Comparison of ENCODE assay signal across 8 cellular contexts in the genomic region with DNA sequence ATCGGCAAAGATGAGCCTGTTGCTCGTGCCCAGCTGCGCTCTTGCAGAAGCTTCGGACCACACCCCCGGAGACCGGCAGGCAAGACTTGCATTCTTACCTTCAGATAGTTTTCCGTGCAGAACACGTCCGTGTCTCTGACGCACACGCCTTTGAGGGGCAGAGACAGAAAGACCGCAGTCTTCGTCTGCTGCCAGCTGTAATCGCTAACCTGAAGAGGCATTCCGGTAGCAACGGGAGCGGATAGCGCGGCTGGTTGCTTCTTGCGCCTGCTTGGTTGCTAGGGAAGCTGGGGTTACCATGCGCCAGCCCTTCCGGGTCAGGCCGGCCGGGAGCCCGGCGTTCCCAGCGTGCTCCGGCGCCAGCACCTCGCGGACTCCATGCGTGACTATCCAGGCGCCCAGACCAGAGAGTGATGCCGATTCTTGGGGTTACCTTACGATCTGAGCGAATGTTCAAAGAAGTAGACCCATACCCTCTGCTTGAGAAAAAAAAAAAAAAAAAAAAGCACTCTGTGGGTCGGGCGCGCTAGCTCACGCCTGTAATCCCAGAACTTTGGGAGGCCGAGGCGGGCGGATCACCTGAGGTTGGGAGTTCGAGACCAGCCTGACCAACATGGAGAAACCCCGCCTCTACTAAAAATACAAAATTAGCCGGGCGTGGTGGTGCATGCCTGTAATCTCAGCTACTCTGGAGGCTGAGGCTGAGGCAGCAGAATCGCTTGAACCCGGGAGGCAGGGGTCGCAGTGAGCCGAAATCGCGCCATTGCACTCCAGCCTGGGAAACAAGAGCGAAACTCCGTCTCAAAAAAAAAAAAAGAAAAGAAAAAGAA. TPM values are rescaled to one million over a fixed set of nuclear protein-coding genes. Genes with fewer than 3 reads are reported as not detected.
DNase-seq lines count a peak whose midpoint lies in the region; ATAC-seq, FAIRE-seq and TF ChIP-seq lines count a peak whose summit lies in the region.
"Not testable (repeated sequence)": the region's sequence is repeated elsewhere in the genome, so short reads cannot be mapped to it uniquely, and the experiment has no call there.

No MANE protein-coding gene starts in this region.

- not testable (repeated sequence) for H3K4me1 ChIP-seq in NT2/D1 (ENCODE audit: insufficient read depth, insufficient read length)
- peaks cover 33% of the 10 kb centered on the region for H3K4me1 ChIP-seq in endothelial cell of umbilical vein (ENCODE audit: control insufficient read depth, extremely low read depth, insufficient read depth, low read length)

- DNase-seq in COR-L47 (lab: John Stamatoyannopoulos, UW) (peak; percentile 72), HS-27A (ENCODE audit: low read depth) (peak; percentile 51), NT2/D1 (ENCODE audit: low read depth, low spot score) (peak; percentile 81), endothelial cell of umbilical vein (ENCODE audit: low read depth, low spot score) (peak; percentile 90), mesothelial cell of epicardium (ENCODE audit: low spot score in 2 of 2, unreplicated experiment in 2 of 2) (peak; percentile 64 to 80)
- DNase-seq in activated CD8-positive, alpha-beta memory T cell treated with anti-CD3 and anti-CD28 coated beads, Interleukin-2, amount 50 U/mL, for 24 hours (ENCODE audit: extremely low read depth) = peak; percentile 36
- peak; percentile 50 for DNase-seq in stimulated activated CD8-positive, alpha-beta memory T cell treated with anti-CD3 and anti-CD28 coated beads, Interleukin-12 subunit alpha, Interleukin-12 subunit beta, amount 100 ng/mL, for 4 hours (ENCODE audit: low read depth)

- POLR2A ChIA-PET in endothelial cell of umbilical vein (lab: Charles Lee) = not testable (repeated sequence)

- H4K20me1 ChIP-seq in endothelial cell of umbilical vein (replicated peaks; ENCODE audit: control insufficient read depth, extremely low read depth, insufficient read depth, low read length) = not testable (repeated sequence)

- H3K27ac Mint-ChIP-seq in mesothelial cell of epicardium = peak overlapping the region; percentile 91

- TSS peak; percentile 47 for BruUV-seq in endothelial cell of umbilical vein (replicated peaks; lab: Mats Ljungman, UMichigan)

- not testable (repeated sequence) for H3K36me3 Mint-ChIP-seq in mesothelial cell of epicardium

- not testable (repeated sequence) for H3K36me3 ChIP-seq in NT2/D1 (ENCODE audit: insufficient read depth, insufficient read length, low read length); endothelial cell of umbilical vein (ENCODE audit: control insufficient read depth in 2 of 2, extremely low read depth in 1 of 2, insufficient read depth in 2 of 2, low read length in 2 of 2)

- H3K27me3 ChIP-seq in NT2/D1 (ENCODE audit: insufficient read depth, insufficient read length); endothelial cell of umbilical vein (ENCODE audit: control insufficient read depth in 2 of 2, insufficient read depth in 2 of 2, low read length in 2 of 2): not testable (repeated sequence)

- peak; percentile 82 for FAIRE-seq in endothelial cell of umbilical vein (lab: Jason Lieb, UNC)

- H3K27ac ChIP-seq in endothelial cell of umbilical vein (ENCODE audit: insufficient read depth, low read depth, low read length) = not testable (repeated sequence)

- not testable (repeated sequence) for H3K79me2 ChIP-seq in endothelial cell of umbilical vein (ENCODE audit: control insufficient read depth, insufficient read depth, low read length)

- H3K4me2 ChIP-seq in endothelial cell of umbilical vein (ENCODE audit: insufficient read depth, low read length) = peak overlapping the region; percentile 84

- ATAC-seq in GM21367 (IDR thresholded peaks at IDR 0.05; ENCODE audit: unreplicated experiment) = peak; percentile 99

- H2AFZ ChIP-seq in endothelial cell of umbilical vein (ENCODE audit: low read depth, low read length) = peak overlapping the region; percentile 85

- TF ChIP-seq POLR2A in endothelial cell of umbilical vein (IDR thresholded peaks at IDR 0.05; ENCODE audit: low read depth, low read length) = peak; percentile 22

- not testable (repeated sequence) for H3K27me3 Mint-ChIP-seq in mesothelial cell of epicardium (ENCODE audit: low read depth)

- H3K4me3 ChIP-seq in NT2/D1 (ENCODE audit: insufficient read length, low read depth) = peak overlapping the region; percentile 65
- H3K4me3 ChIP-seq in endothelial cell of umbilical vein (replicated peaks in 1 of 3; ENCODE audit: insufficient read depth in 1 of 3, low read depth in 1 of 3, low read length in 3 of 3) = peak overlapping the region; percentile 18 to 69 (median 54)

- H3K9ac ChIP-seq in NT2/D1 (ENCODE audit: insufficient read length, low read depth) (peak overlapping the region; percentile 71), endothelial cell of umbilical vein (replicated peaks; ENCODE audit: extremely low read depth, insufficient read depth, low read length) (peak overlapping the region; percentile 14)

- dilution Hi-C loops in endothelial cell of umbilical vein (cut with MboI; ENCODE audit: extremely low pct_ligation_motif_present, low sequenced_read_pairs) = not testable (repeated sequence)

- not testable (repeated sequence) for H3K4me1 Mint-ChIP-seq in mesothelial cell of epicardium

- intact Hi-C loops in endothelial cell of umbilical vein (cut with micrococcal nuclease) = not testable (repeated sequence)

- peak overlapping the region; percentile 93 for H3K4me3 Mint-ChIP-seq in mesothelial cell of epicardium

- not testable (repeated sequence) for H3K9me1 ChIP-seq in endothelial cell of umbilical vein (replicated peaks; ENCODE audit: control insufficient read depth, extremely low read depth, insufficient read depth, low read length)

- CTCF ChIA-PET in endothelial cell of umbilical vein (lab: Charles Lee) = interaction anchor here (0.8 to 1.5 kb wide), 5 partner anchors 15 to 301 kb away, joined by 3 read pairs; no protein-coding TSS in a partner anchor

- H3K9me3 ChIP-seq in NT2/D1 (ENCODE audit: insufficient read depth, low read length); endothelial cell of umbilical vein (replicated peaks; ENCODE audit: control insufficient read depth, insufficient read depth, low read length): not testable (repeated sequence)

- TF ChIP-seq CTCF in endothelial cell of umbilical vein (IDR thresholded peaks at IDR 0.05; ENCODE audit: extremely low read depth in 1 of 2, insufficient read depth in 1 of 2, low read depth in 1 of 2, low read length in 2 of 2); mesothelial cell of epicardium (IDR thresholded peaks at IDR 0.05; ENCODE audit: unreplicated experiment): not testable (repeated sequence)

- H3K9me3 Mint-ChIP-seq in mesothelial cell of epicardium = not testable (repeated sequence)

TF ChIP-seq in endothelial cell of umbilical vein, 7 proteins besides CTCF, POLR2A, EP300 and RAD21:
- TF ChIP-seq MAX (IDR thresholded peaks at IDR 0.05; ENCODE audit: insufficient read depth, insufficient read length) = peak; percentile 84
- peak; percentile 48 for TF ChIP-seq POLR2AphosphoS5 (IDR thresholded peaks at IDR 0.05; ENCODE audit: insufficient read depth, low read depth, low read length)

RNA-seq across cellular contexts. Expression of gene DNAAF4, which starts 9.7 kb away (rescaled TPM):
- 4.0 and 4.6 TPM in 2 replicates for total RNA-seq in endothelial cell of umbilical vein
- 2.1 and 3.4 TPM in 2 replicates for polyA plus RNA-seq in endothelial cell of umbilical vein
- 3.0 and 5.5 TPM in 2 replicates for polyA plus RNA-seq in endothelial cell of umbilical vein (2011; cell fraction: cytosol; rRNA removed)
- polyA plus RNA-seq in endothelial cell of umbilical vein (2011; cell fraction: nucleus; rRNA removed) = 2.5 and 4.7 TPM in 2 replicates
- 3.8 and 4.7 TPM in 2 replicates for polyA plus RNA-seq in endothelial cell of umbilical vein (2012)
- polyA minus RNA-seq in endothelial cell of umbilical vein = 3.8 and 5.2 TPM in 2 replicates
- polyA minus RNA-seq in endothelial cell of umbilical vein (2011; cell fraction: cytosol; rRNA and poly(A)+ RNA removed) = 0.61 TPM
- polyA minus RNA-seq in endothelial cell of umbilical vein (2011; cell fraction: nucleus; rRNA and poly(A)+ RNA removed) = 3.3 and 8.9 TPM in 2 replicates
- total RNA-seq in mesothelial cell of epicardium = 3.3 to 4.3 TPM (median 3.4 TPM) in 3 replicates

Comparison
In these comparisons a context has a peak if more than half of its experiments do, and no peak if none do; other contexts are left out.
1. DNase-seq: peak in every context shown above with its lines; median percentile 90 in endothelial cell of umbilical vein; 81 in NT2/D1; 72 in COR-L47; 72 in mesothelial cell of epicardium; 51 in HS-27A; 50 in stimulated activated CD8-positive, alpha-beta memory T cell treated with anti-CD3 and anti-CD28 coated beads, Interleukin-12 subunit alpha, Interleukin-12 subunit beta, amount 100 ng/mL, for 4 hours; 36 in activated CD8-positive, alpha-beta memory T cell treated with anti-CD3 and anti-CD28 coated beads, Interleukin-2, amount 50 U/mL, for 24 hours.